Comparison of ENCODE assay signal across 32 cellular contexts in the genomic region with DNA sequence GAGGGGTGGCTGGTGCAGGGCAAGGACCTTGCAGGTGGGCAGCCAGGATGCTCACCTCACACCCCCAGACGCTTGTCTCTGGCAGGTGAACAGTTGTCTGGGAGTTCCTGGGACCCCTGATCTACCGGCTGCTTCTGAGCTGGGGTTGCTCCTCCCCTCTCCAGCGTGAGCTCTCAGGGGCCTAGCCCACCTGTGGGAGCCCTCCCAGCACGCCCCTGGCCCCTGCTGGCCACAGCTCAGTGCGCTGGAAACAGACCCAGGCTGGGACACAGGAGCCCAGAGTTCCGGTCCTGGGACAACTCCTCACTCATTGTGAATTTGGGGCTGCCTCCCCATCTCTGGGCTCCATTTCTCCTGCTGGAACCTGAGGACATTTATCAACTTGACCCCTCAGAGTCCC. TPM values are rescaled to one million over a fixed set of nuclear protein-coding genes. Genes with fewer than 3 reads are reported as not detected.
DNase-seq lines count a peak whose midpoint lies in the region; ATAC-seq lines count a peak whose summit lies in the region.
"Had no signal": no experiment of that assay in that cellular context is flagged by ENCODE, and none has a peak within 500 bp of the region (broad histone marks: within the 10 kb centered on the region; RNA-seq: fewer than 3 reads in every experiment).

No MANE protein-coding gene starts in this region.

- peaks cover 62 to 93% (median 77%) of the 10 kb centered on the region in 10 experiments for H3K4me1 ChIP-seq in BLaER1 treated with 17β-estradiol and CSF1 and Interleukin-3, amounts not matched to agents 10 nM and 100 nM
- H3K4me1 ChIP-seq: HAP-1 had no signal

- peaks cover 51 to 71% (median 61%) of the 10 kb centered on the region in 11 experiments for H3K36me3 ChIP-seq in BLaER1 treated with 17β-estradiol and CSF1 and Interleukin-3, amounts not matched to agents 10 nM and 100 nM
- peaks cover 33% of the 10 kb centered on the region for H3K36me3 ChIP-seq in H7 (replicated peaks; ENCODE audit: control insufficient read depth, insufficient read depth, low read length)
- H3K36me3 ChIP-seq: HAP-1, Peyer's patch had no signal

- DNase-seq in H7, result peak; percentile 54
- DNase-seq in activated T-cell treated with anti-CD3 and anti-CD28 coated beads, Interleukin-2, amount 50 U/mL, for 1 hour, result no peak
- DNase-seq: AML-193; Caco-2; CD8-positive, alpha-beta T cell; DMS 273 treated with DMSO at 0.1 percent for 48 hours; DMS79; EL; GDM1; HFFc6; NCI-H1048; NCI-H1417 treated with DMSO at 0.1 percent for 48 hours; NCI-H1694 treated with DMSO at 0.1 percent for 48 hours; NCI-H2081; NCI-H2171; NCI-H226; NCI-H510A; NCI-H69; OCI-M1; Peyer's patch; SIG-M5; SK-N-SH; SW 1271 had no signal

- H4K20me1 ChIP-seq in BLaER1 treated with 17β-estradiol and CSF1 and Interleukin-3, amounts not matched to agents 10 nM and 100 nM, result peaks cover 46 to 100% (median 95%) of the 10 kb centered on the region in 11 experiments; a peak in 21 of 22 replicates

- H3K27me3 ChIP-seq in BLaER1 treated with 17β-estradiol and CSF1 and Interleukin-3, amounts not matched to agents 10 nM and 100 nM, result peaks cover 0 to 4% (median 0%) of the 10 kb centered on the region in 11 experiments; a peak in 5 of 22 replicates
- H3K27me3 ChIP-seq in H7 (ENCODE audit: control insufficient read depth, insufficient read depth, low read length) (no peaks in the 10 kb centered on the region), layer of hippocampus (ENCODE audit: control insufficient read depth, insufficient read depth, low read length) (no peaks in the 10 kb centered on the region)
- H3K27me3 ChIP-seq: Peyer's patch had no signal

- no peak overlapping the region for H3K4me3 ChIP-seq in BLaER1 treated with 17β-estradiol and CSF1 and Interleukin-3, amounts not matched to agents 10 nM and 100 nM
- H3K4me3 ChIP-seq in H7 (ENCODE audit: insufficient read depth, low read depth, low read length), result no peak overlapping the region
- H3K4me3 ChIP-seq: A549, HAP-1, Peyer's patch had no signal

- peak overlapping the region in 6 of 11 experiments; percentile 3 to 54 (median 42); a peak in 5 of 22 replicates for H3K4me2 ChIP-seq in BLaER1 treated with 17β-estradiol and CSF1 and Interleukin-3, amounts not matched to agents 10 nM and 100 nM
- H3K4me2 ChIP-seq: A549, SK-N-SH had no signal

- H3K9me3 ChIP-seq in BLaER1 treated with 17β-estradiol and CSF1 and Interleukin-3, amounts not matched to agents 10 nM and 100 nM (replicated peaks in 1 of 11), result no peaks in the 10 kb centered on the region
- H3K9me3 ChIP-seq: A549, Caco-2, HAP-1, Peyer's patch, SK-N-SH had no signal

- ATAC-seq in HG03432 (IDR thresholded peaks at IDR 0.05; ENCODE audit: unreplicated experiment) (no peak), GM21529 (IDR thresholded peaks at IDR 0.05; ENCODE audit: unreplicated experiment) (no peak)
- ATAC-seq: A549; CD8-positive, alpha-beta T cell had no signal

- H3K27ac ChIP-seq in BLaER1 treated with 17β-estradiol and CSF1 and Interleukin-3, amounts not matched to agents 10 nM and 100 nM, result no peak overlapping the region
- peak overlapping the region; percentile 52 for H3K27ac ChIP-seq in layer of hippocampus (ENCODE audit: low read depth, low read length)
- peak overlapping the region; percentile 40 for H3K27ac ChIP-seq in temporal lobe (ENCODE audit: low read depth, low read length)
- H3K27ac ChIP-seq: C4-2B, HL-60, Peyer's patch had no signal

- peak overlapping the region in 2 of 11 experiments; percentile 9 to 50; a peak in 3 of 22 replicates for H3K9ac ChIP-seq in BLaER1 treated with 17β-estradiol and CSF1 and Interleukin-3, amounts not matched to agents 10 nM and 100 nM
- H3K9ac ChIP-seq: SK-N-SH had no signal

RNA-seq across cellular contexts. Expression of a gene that starts 30.3 kb away (rescaled TPM):
- 15.4 and 17.2 TPM in 2 replicates for total RNA-seq in H7 (2014; rRNA removed; shearing (Covaris generic))
- total RNA-seq in temporal lobe, result 82.4 TPM

Comparison
In these comparisons a context has a peak if more than half of its experiments do, and no peak if none do; other contexts are left out.
1. H3K27ac ChIP-seq: peak in layer of hippocampus (single experiment) and temporal lobe (single experiment); none in BLaER1 treated with 17β-estradiol and CSF1 and Interleukin-3, amounts not matched to agents 10 nM and 100 nM (0 of 11).